In the genomic region with DNA sequence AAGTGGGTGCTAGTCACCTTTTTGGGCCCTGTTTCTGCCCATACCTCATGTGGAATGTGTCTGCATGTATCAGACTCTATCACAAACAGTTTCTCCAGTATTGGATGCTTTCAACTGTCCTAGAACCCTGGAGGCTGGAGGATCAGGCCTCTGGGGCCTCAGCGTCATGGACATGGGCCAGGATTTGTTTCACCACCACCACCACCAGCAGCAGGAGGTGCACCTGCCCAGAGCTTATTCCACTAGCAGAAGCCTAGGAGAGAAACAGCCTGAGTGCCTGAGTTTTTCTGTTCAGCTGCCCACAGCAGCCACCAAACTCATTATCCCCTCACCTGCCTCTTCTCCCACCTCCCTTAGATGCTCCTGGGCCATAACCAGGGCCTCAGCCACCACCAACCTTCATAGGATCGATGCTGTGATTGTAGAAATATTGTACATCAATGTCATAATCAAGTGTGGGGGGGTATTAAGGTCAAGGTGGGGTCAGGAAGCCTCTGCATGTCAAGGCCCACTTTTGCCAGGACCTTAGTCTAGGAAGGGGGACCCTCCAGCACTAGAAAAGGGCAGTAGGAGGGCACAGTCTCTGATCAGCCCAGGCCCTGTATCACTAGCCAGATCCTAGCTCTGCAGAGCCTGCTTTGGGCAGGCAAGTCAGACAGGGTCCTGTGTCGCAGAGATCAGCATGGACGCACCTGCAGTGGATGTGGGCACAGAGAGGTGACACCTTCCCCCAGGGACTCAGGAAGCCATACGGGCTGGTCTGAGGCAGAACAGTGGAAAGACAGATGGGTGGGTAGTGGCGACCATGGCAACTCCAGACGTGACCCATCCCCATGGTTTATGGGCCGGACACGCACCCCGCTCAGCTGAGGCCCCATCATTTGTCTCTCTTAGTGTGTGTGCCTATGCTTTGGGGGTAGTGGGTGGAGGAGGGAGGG, we compare ENCODE assay signal across 1 cellular context.
TF ChIP-seq lines count a peak whose summit lies in the region.

No MANE protein-coding gene starts in this region.

TF ChIP-seq in HepG2, 621 proteins besides CTCF, POLR2A, EP300 and RAD21 (continued from another document):
- TF ChIP-seq, protein P1, sequence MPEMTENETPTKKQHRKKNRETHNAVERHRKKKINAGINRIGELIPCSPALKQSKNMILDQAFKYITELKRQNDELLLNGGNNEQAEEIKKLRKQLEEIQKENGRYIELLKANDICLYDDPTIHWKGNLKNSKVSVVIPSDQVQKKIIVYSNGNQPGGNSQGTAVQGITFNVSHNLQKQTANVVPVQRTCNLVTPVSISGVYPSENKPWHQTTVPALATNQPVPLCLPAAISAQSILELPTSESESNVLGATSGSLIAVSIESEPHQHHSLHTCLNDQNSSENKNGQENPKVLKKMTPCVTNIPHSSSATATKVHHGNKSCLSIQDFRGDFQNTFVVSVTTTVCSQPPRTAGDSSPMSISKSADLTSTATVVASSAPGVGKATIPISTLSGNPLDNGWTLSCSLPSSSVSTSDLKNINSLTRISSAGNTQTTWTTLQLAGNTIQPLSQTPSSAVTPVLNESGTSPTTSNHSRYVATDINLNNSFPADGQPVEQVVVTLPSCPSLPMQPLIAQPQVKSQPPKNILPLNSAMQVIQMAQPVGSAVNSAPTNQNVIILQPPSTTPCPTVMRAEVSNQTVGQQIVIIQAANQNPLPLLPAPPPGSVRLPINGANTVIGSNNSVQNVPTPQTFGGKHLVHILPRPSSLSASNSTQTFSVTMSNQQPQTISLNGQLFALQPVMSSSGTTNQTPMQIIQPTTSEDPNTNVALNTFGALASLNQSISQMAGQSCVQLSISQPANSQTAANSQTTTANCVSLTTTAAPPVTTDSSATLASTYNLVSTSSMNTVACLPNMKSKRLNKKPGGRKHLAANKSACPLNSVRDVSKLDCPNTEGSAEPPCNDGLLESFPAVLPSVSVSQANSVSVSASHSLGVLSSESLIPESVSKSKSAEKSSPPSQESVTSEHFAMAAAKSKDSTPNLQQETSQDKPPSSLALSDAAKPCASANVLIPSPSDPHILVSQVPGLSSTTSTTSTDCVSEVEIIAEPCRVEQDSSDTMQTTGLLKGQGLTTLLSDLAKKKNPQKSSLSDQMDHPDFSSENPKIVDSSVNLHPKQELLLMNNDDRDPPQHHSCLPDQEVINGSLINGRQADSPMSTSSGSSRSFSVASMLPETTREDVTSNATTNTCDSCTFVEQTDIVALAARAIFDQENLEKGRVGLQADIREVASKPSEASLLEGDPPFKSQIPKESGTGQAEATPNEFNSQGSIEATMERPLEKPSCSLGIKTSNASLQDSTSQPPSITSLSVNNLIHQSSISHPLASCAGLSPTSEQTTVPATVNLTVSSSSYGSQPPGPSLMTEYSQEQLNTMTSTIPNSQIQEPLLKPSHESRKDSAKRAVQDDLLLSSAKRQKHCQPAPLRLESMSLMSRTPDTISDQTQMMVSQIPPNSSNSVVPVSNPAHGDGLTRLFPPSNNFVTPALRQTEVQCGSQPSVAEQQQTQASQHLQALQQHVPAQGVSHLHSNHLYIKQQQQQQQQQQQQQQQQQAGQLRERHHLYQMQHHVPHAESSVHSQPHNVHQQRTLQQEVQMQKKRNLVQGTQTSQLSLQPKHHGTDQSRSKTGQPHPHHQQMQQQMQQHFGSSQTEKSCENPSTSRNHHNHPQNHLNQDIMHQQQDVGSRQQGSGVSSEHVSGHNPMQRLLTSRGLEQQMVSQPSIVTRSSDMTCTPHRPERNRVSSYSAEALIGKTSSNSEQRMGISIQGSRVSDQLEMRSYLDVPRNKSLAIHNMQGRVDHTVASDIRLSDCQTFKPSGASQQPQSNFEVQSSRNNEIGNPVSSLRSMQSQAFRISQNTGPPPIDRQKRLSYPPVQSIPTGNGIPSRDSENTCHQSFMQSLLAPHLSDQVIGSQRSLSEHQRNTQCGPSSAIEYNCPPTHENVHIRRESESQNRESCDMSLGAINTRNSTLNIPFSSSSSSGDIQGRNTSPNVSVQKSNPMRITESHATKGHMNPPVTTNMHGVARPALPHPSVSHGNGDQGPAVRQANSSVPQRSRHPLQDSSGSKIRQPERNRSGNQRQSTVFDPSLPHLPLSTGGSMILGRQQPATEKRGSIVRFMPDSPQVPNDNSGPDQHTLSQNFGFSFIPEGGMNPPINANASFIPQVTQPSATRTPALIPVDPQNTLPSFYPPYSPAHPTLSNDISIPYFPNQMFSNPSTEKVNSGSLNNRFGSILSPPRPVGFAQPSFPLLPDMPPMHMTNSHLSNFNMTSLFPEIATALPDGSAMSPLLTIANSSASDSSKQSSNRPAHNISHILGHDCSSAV (CRISPR knock-in tag; IDR thresholded peaks at IDR 0.05; ENCODE audit: borderline replicate concordance) = no peak
- TF ChIP-seq HDAC2 (CRISPR knock-in tag; IDR thresholded peaks at IDR 0.05) = no peak
TF ChIP-seq in HepG2: peak in this region for 0.
